8 cellular contexts compared by ENCODE assay signal in genomic region chr3:194504861-194505260, GRCh38.
"Had no signal": no experiment of that assay in that cellular context is flagged by ENCODE, and none has a peak within 500 bp of the region (broad histone marks: within the 10 kb centered on the region; RNA-seq: fewer than 3 reads in every experiment).

No MANE protein-coding gene starts in this region.

- H3K27ac Mint-ChIP-seq: HFFc6 had no signal

- H3K9me3 Mint-ChIP-seq: HFFc6 had no signal

- H3K4me3 Mint-ChIP-seq: HFFc6 had no signal

- H3K9ac ChIP-seq: GM23248 had no signal

- H2AFZ ChIP-seq: GM23248 had no signal

- H3K4me3 ChIP-seq: GM23248, HAP-1 had no signal

- ATAC-seq: HCT116, HepG2 had no signal

- DNase-seq: GM23248, GOT3, H7, HFFc6 had no signal

- H3K27ac ChIP-seq: GM23248, HL-60 had no signal

- H3K36me3 ChIP-seq: HAP-1 had no signal

- H3K9me3 ChIP-seq: HAP-1 had no signal
